In genomic region chr17:61863801-61864126, GRCh38 we compare ENCODE assay signal across 8 cellular contexts. TPM values are rescaled to one million over a fixed set of nuclear protein-coding genes. Genes with fewer than 3 reads are reported as not detected.
DNase-seq lines count a peak whose midpoint lies in the region; ATAC-seq and TF ChIP-seq lines count a peak whose summit lies in the region.

No MANE protein-coding gene starts in this region.

- no peaks in the 10 kb centered on the region for H3K27me3 ChIP-seq in iPS DF 6.9 (ENCODE audit: control insufficient read depth, insufficient read depth, low read length)

- no CpG with 5 or more reads among the region's 8 CpGs for WGBS in iPS DF 6.9 (ENCODE audit: insufficient coverage, insufficient read length)

- H3K36me3 Mint-ChIP-seq in activated T-helper 2 cell treated with anti-CD3 and anti-CD28 coated beads, Interferon-gamma antibody, Interleukin-2, Interleukin-4, amounts not matched to agents 10 μg/mL and 5 μg/mL and 100 μg/mL, durations not matched to agents 14 hours and 24 hours and 36 hours (ENCODE audit: low read depth), result peaks cover 16% of the 10 kb centered on the region
- peaks cover 4 to 7% of the 10 kb centered on the region in 2 donors for H3K36me3 Mint-ChIP-seq in stimulated activated naive B cell treated with anti-CD40 and anti-IgM and Interleukin-4, amounts not matched to agents 10 μg/mL and 1 μg/mL and 100 μg/mL, for 72 hours

- H3K27ac Mint-ChIP-seq in activated T-helper 2 cell treated with anti-CD3 and anti-CD28 coated beads, Interferon-gamma antibody, Interleukin-2, Interleukin-4, amounts not matched to agents 10 μg/mL and 5 μg/mL and 100 μg/mL, durations not matched to agents 14 hours and 24 hours and 36 hours, result peak overlapping the region; percentile 94
- peak overlapping the region; percentile 95 for H3K27ac Mint-ChIP-seq in stimulated activated naive B cell treated with anti-CD40 and anti-IgM and Interleukin-4, amounts not matched to agents 10 μg/mL and 1 μg/mL and 100 μg/mL, for 72 hours

- H3K36me3 ChIP-seq in iPS DF 6.9 (ENCODE audit: control insufficient read depth, insufficient read depth, low read length), result no peaks in the 10 kb centered on the region; the same call in 1 of the 2 replicates

- no peak for DNase-seq in activated T-helper 2 cell treated with anti-CD3 and anti-CD28 coated beads, Interferon-gamma antibody, Interleukin-2, Interleukin-4, amounts not matched to agents 10 μg/mL and 5 μg/mL and 100 μg/mL, durations not matched to agents 14 hours and 24 hours and 36 hours (ENCODE audit: low spot score)
- DNase-seq in iPS DF 6.9 (ENCODE audit: low read depth, low spot score) (no peak), GM20000 (ENCODE audit: low spot score) (no peak)
- DNase-seq in stimulated activated naive B cell treated with anti-CD40 and anti-IgM and Interleukin-4, amounts not matched to agents 10 μg/mL and 1 μg/mL and 100 μg/mL, for 72 hours, result no peak
- DNase-seq in stimulated activated CD4-positive, alpha-beta T cell treated with anti-CD3 and anti-CD28 coated beads, Interleukin-2, amount 100 ng/mL, for 24 hours, result no peak

- H3K27me3 Mint-ChIP-seq in activated T-helper 2 cell treated with anti-CD3 and anti-CD28 coated beads, Interferon-gamma antibody, Interleukin-2, Interleukin-4, amounts not matched to agents 10 μg/mL and 5 μg/mL and 100 μg/mL, durations not matched to agents 14 hours and 24 hours and 36 hours (ENCODE audit: low read depth), result no peaks in the 10 kb centered on the region
- H3K27me3 Mint-ChIP-seq in stimulated activated naive B cell treated with anti-CD40 and anti-IgM and Interleukin-4, amounts not matched to agents 10 μg/mL and 1 μg/mL and 100 μg/mL, for 72 hours, result no peaks in the 10 kb centered on the region

- H3K4me1 Mint-ChIP-seq in activated T-helper 2 cell treated with anti-CD3 and anti-CD28 coated beads, Interferon-gamma antibody, Interleukin-2, Interleukin-4, amounts not matched to agents 10 μg/mL and 5 μg/mL and 100 μg/mL, durations not matched to agents 14 hours and 24 hours and 36 hours (ENCODE audit: low read depth), result peaks cover 36% of the 10 kb centered on the region
- peaks cover 5 to 15% of the 10 kb centered on the region in 2 donors for H3K4me1 Mint-ChIP-seq in stimulated activated naive B cell treated with anti-CD40 and anti-IgM and Interleukin-4, amounts not matched to agents 10 μg/mL and 1 μg/mL and 100 μg/mL, for 72 hours

- no peaks in the 10 kb centered on the region for H3K4me1 ChIP-seq in iPS DF 6.9 (ENCODE audit: control insufficient read depth, insufficient read depth, low read length)

- H3K4me3 Mint-ChIP-seq in activated T-helper 2 cell treated with anti-CD3 and anti-CD28 coated beads, Interferon-gamma antibody, Interleukin-2, Interleukin-4, amounts not matched to agents 10 μg/mL and 5 μg/mL and 100 μg/mL, durations not matched to agents 14 hours and 24 hours and 36 hours (ENCODE audit: low read depth), result peak overlapping the region; percentile 93
- H3K4me3 Mint-ChIP-seq in stimulated activated naive B cell treated with anti-CD40 and anti-IgM and Interleukin-4, amounts not matched to agents 10 μg/mL and 1 μg/mL and 100 μg/mL, for 72 hours, result peak overlapping the region; percentile 91 to 96

- no peak for TF ChIP-seq CTCF in GM20000 (IDR thresholded peaks at IDR 0.05; ENCODE audit: extremely low read depth, missing control alignments)

- peak overlapping the region; percentile 45; the same call in 1 of the 2 replicates for H3K4me3 ChIP-seq in iPS DF 6.9 (ENCODE audit: low read length)

- intact Hi-C loops in activated T-helper 2 cell treated with anti-CD3 and anti-CD28 coated beads, Interferon-gamma antibody, Interleukin-2, Interleukin-4, amounts not matched to agents 10 μg/mL and 5 μg/mL and 100 μg/mL, durations not matched to agents 14 hours and 24 hours and 36 hours (cut with micrococcal nuclease), result loop anchor here (2.0 to 5.0 kb wide), 2 partner anchors 63 to 204 kb away; partner anchors contain the start of genes INTS2 and MED13

- ATAC-seq in GM19023 (IDR thresholded peaks at IDR 0.05; ENCODE audit: unreplicated experiment), result peak; percentile 7
- peak; percentile 8 for ATAC-seq in HG02981 (IDR thresholded peaks at IDR 0.05; ENCODE audit: unreplicated experiment)
- ATAC-seq in stimulated activated naive B cell treated with anti-CD40 and anti-IgM and Interleukin-4, amounts not matched to agents 10 μg/mL and 1 μg/mL and 100 μg/mL, for 72 hours (replicated peaks), result peak; percentile 12 to 20
- no peak for ATAC-seq in HG02840 (IDR thresholded peaks at IDR 0.05; ENCODE audit: low FRiP score, unreplicated experiment)

- no peaks in the 10 kb centered on the region for H3K9me3 Mint-ChIP-seq in activated T-helper 2 cell treated with anti-CD3 and anti-CD28 coated beads, Interferon-gamma antibody, Interleukin-2, Interleukin-4, amounts not matched to agents 10 μg/mL and 5 μg/mL and 100 μg/mL, durations not matched to agents 14 hours and 24 hours and 36 hours
- no peaks in the 10 kb centered on the region for H3K9me3 Mint-ChIP-seq in stimulated activated naive B cell treated with anti-CD40 and anti-IgM and Interleukin-4, amounts not matched to agents 10 μg/mL and 1 μg/mL and 100 μg/mL, for 72 hours

- no peak overlapping the region for H3K27ac ChIP-seq in iPS DF 6.9 (ENCODE audit: low read length)

- H3K9me3 ChIP-seq in iPS DF 6.9 (ENCODE audit: control insufficient read depth, insufficient read depth, low read length), result no peaks in the 10 kb centered on the region

RNA-seq across cellular contexts. Expression of gene BRIP1, which starts 0.4 kb away (rescaled TPM):
- 16.4 and 16.9 TPM in 2 replicates for total RNA-seq in activated T-helper 2 cell treated with anti-CD3 and anti-CD28 coated beads, Interferon-gamma antibody, Interleukin-2, Interleukin-4, amounts not matched to agents 10 μg/mL and 5 μg/mL and 100 μg/mL, durations not matched to agents 14 hours and 24 hours and 36 hours
